18 cellular contexts compared by ENCODE assay signal in genomic region chr7:148925836-148926235, GRCh38. TPM values are rescaled to one million over a fixed set of nuclear protein-coding genes. Genes with fewer than 3 reads are reported as not detected.
DNase-seq lines count a peak whose midpoint lies in the region; ATAC-seq lines count a peak whose summit lies in the region.
"Had no signal": no experiment of that assay in that cellular context is flagged by ENCODE, and none has a peak within 500 bp of the region (broad histone marks: within the 10 kb centered on the region; RNA-seq: fewer than 3 reads in every experiment).

No MANE protein-coding gene starts in this region.

- H3K4me1 Mint-ChIP-seq in activated CD8-positive, alpha-beta memory T cell treated with anti-CD3 and anti-CD28 coated beads, Interleukin-2, amount 10 ng/mL, durations not matched to agents 7 days and 5 days: peaks cover 24% of the 10 kb centered on the region
- peaks cover 61% of the 10 kb centered on the region for H3K4me1 Mint-ChIP-seq in activated naive CD4-positive, alpha-beta T cell treated with anti-CD3 and anti-CD28 coated beads, Interleukin-2, amount 50 U/mL, for 24 hours
- H3K4me1 Mint-ChIP-seq in activated naive CD4-positive, alpha-beta T cell treated with anti-CD3 and anti-CD28 coated beads, Interleukin-2, amount 10 ng/mL, durations not matched to agents 7 days and 5 days: peaks cover 52% of the 10 kb centered on the region
- peaks cover 53% of the 10 kb centered on the region for H3K4me1 Mint-ChIP-seq in activated naive CD8-positive, alpha-beta T cell treated with anti-CD3 and anti-CD28 coated beads for 36 hours
- peaks cover 25 to 37% of the 10 kb centered on the region in 2 donors for H3K4me1 Mint-ChIP-seq in stimulated activated naive B cell treated with anti-CD40 and anti-IgM and Interleukin-4, amounts not matched to agents 10 μg/mL and 1 μg/mL and 100 μg/mL, for 72 hours

- no peak for ATAC-seq in activated CD8-positive, alpha-beta memory T cell treated with anti-CD3 and anti-CD28 coated beads, Interleukin-2, amount 10 ng/mL, durations not matched to agents 7 days and 5 days
- ATAC-seq in stimulated activated naive B cell treated with anti-CD40 and anti-IgM and Interleukin-4, amounts not matched to agents 10 μg/mL and 1 μg/mL and 100 μg/mL, for 72 hours (replicated peaks): no peak
- no peak for ATAC-seq in GM18909 (IDR thresholded peaks at IDR 0.05; ENCODE audit: poor library complexity, unreplicated experiment)

- peak; percentile 52 for DNase-seq in activated CD8-positive, alpha-beta memory T cell treated with anti-CD3 and anti-CD28 coated beads for 24 hours
- DNase-seq in activated CD8-positive, alpha-beta memory T cell treated with anti-CD3 and anti-CD28 coated beads, Interleukin-2, amount 10 ng/mL, durations not matched to agents 7 days and 5 days: no peak
- DNase-seq in activated naive CD4-positive, alpha-beta T cell treated with anti-CD3 and anti-CD28 coated beads, Interleukin-2, amount 10 ng/mL, durations not matched to agents 7 days and 5 days: no peak
- DNase-seq in activated naive CD8-positive, alpha-beta T cell treated with anti-CD3 and anti-CD28 coated beads for 36 hours: no peak
- DNase-seq in stimulated activated naive B cell treated with anti-CD40 and anti-IgM and Interleukin-4, amounts not matched to agents 10 μg/mL and 1 μg/mL and 100 μg/mL, for 72 hours: no peak
- DNase-seq: Calu3, DMS79 treated with DMSO at 0.1 percent for 48 hours, GF-D8, GOT3, HCEC 1CT, MM.1S, NCI-H2029, NCI-H446, NCI-H524 treated with DMSO at 0.1 percent for 48 hours, NCI-H774 had no signal

- no peak overlapping the region for H3K27ac Mint-ChIP-seq in activated CD8-positive, alpha-beta memory T cell treated with anti-CD3 and anti-CD28 coated beads, Interleukin-2, amount 10 ng/mL, durations not matched to agents 7 days and 5 days
- H3K27ac Mint-ChIP-seq in activated naive CD4-positive, alpha-beta T cell treated with anti-CD3 and anti-CD28 coated beads, Interleukin-2, amount 50 U/mL, for 24 hours: peak overlapping the region; percentile 83
- H3K27ac Mint-ChIP-seq in activated naive CD4-positive, alpha-beta T cell treated with anti-CD3 and anti-CD28 coated beads, Interleukin-2, amount 10 ng/mL, durations not matched to agents 7 days and 5 days: no peak overlapping the region
- H3K27ac Mint-ChIP-seq in activated naive CD8-positive, alpha-beta T cell treated with anti-CD3 and anti-CD28 coated beads for 36 hours: peak overlapping the region; percentile 91
- peak overlapping the region; percentile 47 for H3K27ac Mint-ChIP-seq in stimulated activated naive B cell treated with anti-CD40 and anti-IgM and Interleukin-4, amounts not matched to agents 10 μg/mL and 1 μg/mL and 100 μg/mL, for 72 hours
- H3K27ac Mint-ChIP-seq: IgD-negative memory B cell had no signal

- H3K36me3 Mint-ChIP-seq in activated CD8-positive, alpha-beta memory T cell treated with anti-CD3 and anti-CD28 coated beads, Interleukin-2, amount 10 ng/mL, durations not matched to agents 7 days and 5 days: peaks cover 5% of the 10 kb centered on the region
- H3K36me3 Mint-ChIP-seq in activated naive CD4-positive, alpha-beta T cell treated with anti-CD3 and anti-CD28 coated beads, Interleukin-2, amount 50 U/mL, for 24 hours: peaks cover 1% of the 10 kb centered on the region
- peaks cover 5% of the 10 kb centered on the region for H3K36me3 Mint-ChIP-seq in activated naive CD4-positive, alpha-beta T cell treated with anti-CD3 and anti-CD28 coated beads, Interleukin-2, amount 10 ng/mL, durations not matched to agents 7 days and 5 days
- peaks cover 26% of the 10 kb centered on the region for H3K36me3 Mint-ChIP-seq in activated naive CD8-positive, alpha-beta T cell treated with anti-CD3 and anti-CD28 coated beads for 36 hours
- peaks cover 18 to 44% of the 10 kb centered on the region in 2 donors for H3K36me3 Mint-ChIP-seq in stimulated activated naive B cell treated with anti-CD40 and anti-IgM and Interleukin-4, amounts not matched to agents 10 μg/mL and 1 μg/mL and 100 μg/mL, for 72 hours

- no peaks in the 10 kb centered on the region for H3K9me3 Mint-ChIP-seq in activated CD8-positive, alpha-beta memory T cell treated with anti-CD3 and anti-CD28 coated beads, Interleukin-2, amount 10 ng/mL, durations not matched to agents 7 days and 5 days (ENCODE audit: low read depth)
- no peaks in the 10 kb centered on the region for H3K9me3 Mint-ChIP-seq in activated naive CD4-positive, alpha-beta T cell treated with anti-CD3 and anti-CD28 coated beads, Interleukin-2, amount 50 U/mL, for 24 hours
- no peaks in the 10 kb centered on the region for H3K9me3 Mint-ChIP-seq in activated naive CD4-positive, alpha-beta T cell treated with anti-CD3 and anti-CD28 coated beads, Interleukin-2, amount 10 ng/mL, durations not matched to agents 7 days and 5 days
- no peaks in the 10 kb centered on the region for H3K9me3 Mint-ChIP-seq in activated naive CD8-positive, alpha-beta T cell treated with anti-CD3 and anti-CD28 coated beads for 36 hours
- H3K9me3 Mint-ChIP-seq in stimulated activated naive B cell treated with anti-CD40 and anti-IgM and Interleukin-4, amounts not matched to agents 10 μg/mL and 1 μg/mL and 100 μg/mL, for 72 hours: no peaks in the 10 kb centered on the region
- H3K9me3 Mint-ChIP-seq: IgD-negative memory B cell had no signal

- CTCF ChIA-PET in activated CD8-positive, alpha-beta memory T cell treated with anti-CD3 and anti-CD28 coated beads, Interleukin-2, amount 10 ng/mL, durations not matched to agents 7 days and 5 days (lab: Charles Lee): no interaction called here
- CTCF ChIA-PET in activated naive CD4-positive, alpha-beta T cell treated with anti-CD3 and anti-CD28 coated beads, Interleukin-2, amount 10 ng/mL, durations not matched to agents 7 days and 5 days (lab: Charles Lee): no interaction called here

- H3K27me3 Mint-ChIP-seq in activated CD8-positive, alpha-beta memory T cell treated with anti-CD3 and anti-CD28 coated beads, Interleukin-2, amount 10 ng/mL, durations not matched to agents 7 days and 5 days: no peaks in the 10 kb centered on the region
- no peaks in the 10 kb centered on the region for H3K27me3 Mint-ChIP-seq in activated naive CD4-positive, alpha-beta T cell treated with anti-CD3 and anti-CD28 coated beads, Interleukin-2, amount 50 U/mL, for 24 hours
- no peaks in the 10 kb centered on the region for H3K27me3 Mint-ChIP-seq in activated naive CD4-positive, alpha-beta T cell treated with anti-CD3 and anti-CD28 coated beads, Interleukin-2, amount 10 ng/mL, durations not matched to agents 7 days and 5 days
- H3K27me3 Mint-ChIP-seq in activated naive CD8-positive, alpha-beta T cell treated with anti-CD3 and anti-CD28 coated beads for 36 hours: no peaks in the 10 kb centered on the region
- no peaks in the 10 kb centered on the region for H3K27me3 Mint-ChIP-seq in stimulated activated naive B cell treated with anti-CD40 and anti-IgM and Interleukin-4, amounts not matched to agents 10 μg/mL and 1 μg/mL and 100 μg/mL, for 72 hours
- H3K27me3 Mint-ChIP-seq: IgD-negative memory B cell had no signal

- no peak overlapping the region for H3K4me3 Mint-ChIP-seq in activated CD8-positive, alpha-beta memory T cell treated with anti-CD3 and anti-CD28 coated beads, Interleukin-2, amount 10 ng/mL, durations not matched to agents 7 days and 5 days
- no peak overlapping the region for H3K4me3 Mint-ChIP-seq in activated naive CD4-positive, alpha-beta T cell treated with anti-CD3 and anti-CD28 coated beads, Interleukin-2, amount 50 U/mL, for 24 hours
- no peak overlapping the region for H3K4me3 Mint-ChIP-seq in activated naive CD4-positive, alpha-beta T cell treated with anti-CD3 and anti-CD28 coated beads, Interleukin-2, amount 10 ng/mL, durations not matched to agents 7 days and 5 days
- H3K4me3 Mint-ChIP-seq in activated naive CD8-positive, alpha-beta T cell treated with anti-CD3 and anti-CD28 coated beads for 36 hours: no peak overlapping the region
- no peak overlapping the region for H3K4me3 Mint-ChIP-seq in stimulated activated naive B cell treated with anti-CD40 and anti-IgM and Interleukin-4, amounts not matched to agents 10 μg/mL and 1 μg/mL and 100 μg/mL, for 72 hours
- H3K4me3 Mint-ChIP-seq: IgD-negative memory B cell had no signal

RNA-seq across cellular contexts. Expression of gene EZH2, which starts 41.7 kb away (rescaled TPM):
- 100 to 1,000 TPM; 106 to 109 TPM for total RNA-seq in activated CD8-positive, alpha-beta memory T cell treated with anti-CD3 and anti-CD28 coated beads, Interleukin-2, amount 10 ng/mL, durations not matched to agents 7 days and 5 days
- total RNA-seq in activated naive CD8-positive, alpha-beta T cell treated with anti-CD3 and anti-CD28 coated beads for 36 hours: 100 to 1,000 TPM; 109 to 111 TPM

Comparison
In these comparisons a context has a peak if more than half of its experiments do, and no peak if none do; other contexts are left out.
1. H3K27ac Mint-ChIP-seq: peak in activated naive CD4-positive, alpha-beta T cell treated with anti-CD3 and anti-CD28 coated beads, Interleukin-2, amount 50 U/mL, for 24 hours (single experiment), activated naive CD8-positive, alpha-beta T cell treated with anti-CD3 and anti-CD28 coated beads for 36 hours (single experiment) and stimulated activated naive B cell treated with anti-CD40 and anti-IgM and Interleukin-4, amounts not matched to agents 10 μg/mL and 1 μg/mL and 100 μg/mL, for 72 hours (single experiment); none in activated CD8-positive, alpha-beta memory T cell treated with anti-CD3 and anti-CD28 coated beads, Interleukin-2, amount 10 ng/mL, durations not matched to agents 7 days and 5 days (single experiment) and activated naive CD4-positive, alpha-beta T cell treated with anti-CD3 and anti-CD28 coated beads, Interleukin-2, amount 10 ng/mL, durations not matched to agents 7 days and 5 days (single experiment).